23 cellular contexts compared by ENCODE assay signal in genomic region chr2:38463752-38464151, GRCh38.
"Had no signal": no experiment of that assay in that cellular context is flagged by ENCODE, and none has a peak within 500 bp of the region (broad histone marks: within the 10 kb centered on the region; RNA-seq: fewer than 3 reads in every experiment).

No MANE protein-coding gene starts in this region.

- H3K9me3 Mint-ChIP-seq: activated CD4-positive, alpha-beta memory T cell treated with anti-CD3 and anti-CD28 coated beads for 36 hours; activated CD4-positive, alpha-beta T cell treated with anti-CD3 and anti-CD28 coated beads, Interleukin-2, amount 10 ng/mL, durations not matched to agents 7 days and 5 days; activated T-cell treated with anti-CD3 and anti-CD28 coated beads, Interleukin-2, amount 50 U/mL, for 4 hours; T-cell had no signal

- H3K27me3 Mint-ChIP-seq: activated naive CD8-positive, alpha-beta T cell; T-cell had no signal

- H3K36me3 Mint-ChIP-seq: activated CD4-positive, alpha-beta memory T cell treated with anti-CD3 and anti-CD28 coated beads for 36 hours; activated naive CD8-positive, alpha-beta T cell; T-cell had no signal

- H3K27ac ChIP-seq: brain microvascular endothelial cell, cardiac muscle cell, VCaP had no signal

- H3K27ac Mint-ChIP-seq: activated CD4-positive, alpha-beta memory T cell treated with anti-CD3 and anti-CD28 coated beads for 36 hours; activated CD4-positive, alpha-beta T cell treated with anti-CD3 and anti-CD28 coated beads, Interleukin-2, amount 10 ng/mL, durations not matched to agents 7 days and 5 days; activated naive CD8-positive, alpha-beta T cell; T-cell had no signal

- H3K4me3 ChIP-seq: cardiac muscle cell, K562 had no signal

- H3K27me3 ChIP-seq: cardiac muscle cell had no signal

- H3K36me3 ChIP-seq: brain microvascular endothelial cell, cardiac muscle cell had no signal

- DNase-seq: activated CD4-positive, alpha-beta memory T cell treated with anti-CD3 and anti-CD28 coated beads for 36 hours; activated CD4-positive, alpha-beta T cell treated with anti-CD3 and anti-CD28 coated beads, Interleukin-2, amount 10 ng/mL, durations not matched to agents 7 days and 5 days; activated CD4-positive, CD25-positive, alpha-beta regulatory T cell; activated CD8-positive, alpha-beta memory T cell treated with anti-CD3 and anti-CD28 coated beads for 24 hours; activated naive CD4-positive, alpha-beta T cell treated with Interleukin-2 at 50 U/mL for 16 hours; activated T-cell treated with anti-CD3 and anti-CD28 coated beads, Interleukin-2, amount 50 U/mL, for 4 hours; brain microvascular endothelial cell; Karpas-422; MM.1S; NCI-H1105; NCI-H1436; NCI-H1694 treated with DMSO at 0.1 percent for 48 hours; NCI-H2029 treated with DMSO at 0.1 percent for 48 hours; NCI-H510A treated with DMSO at 0.1 percent for 48 hours; NCI-H69; SHP77 treated with DMSO at 0.1 percent for 48 hours; T-cell; T-helper 2 cell; T1000 had no signal

- H3K4me3 Mint-ChIP-seq: activated CD4-positive, alpha-beta memory T cell treated with anti-CD3 and anti-CD28 coated beads for 36 hours; activated CD4-positive, alpha-beta T cell treated with anti-CD3 and anti-CD28 coated beads, Interleukin-2, amount 10 ng/mL, durations not matched to agents 7 days and 5 days; activated naive CD8-positive, alpha-beta T cell; activated T-cell treated with anti-CD3 and anti-CD28 coated beads, Interleukin-2, amount 50 U/mL, for 4 hours; T-cell had no signal
